In genomic region chr3:125163739-125164601, GRCh38 we compare ENCODE assay signal across 9 cellular contexts. TPM values are rescaled to one million over a fixed set of nuclear protein-coding genes. Genes with fewer than 3 reads are reported as not detected.
DNase-seq lines count a peak whose midpoint lies in the region; ATAC-seq, FAIRE-seq and TF ChIP-seq lines count a peak whose summit lies in the region.
"Had no signal": no experiment of that assay in that cellular context is flagged by ENCODE, and none has a peak within 500 bp of the region (broad histone marks: within the 10 kb centered on the region; RNA-seq: fewer than 3 reads in every experiment).

No MANE protein-coding gene starts in this region.

- H3K4me3 Mint-ChIP-seq in nephron progenitor cell: no peak overlapping the region

- TF ChIP-seq POLR2A in GM12892 (IDR thresholded peaks at IDR 0.05; ENCODE audit: low read depth, low read length): no peak

- no peak overlapping the region for H3K4me3 ChIP-seq in duodenal mucosa (ENCODE audit: low read depth in 1 of 2, low read length in 2 of 2)
- H3K4me3 ChIP-seq in pancreas: no peak overlapping the region

- 72 to 88% methylated on average over 15 of the region's 15 CpGs for WGBS in pancreas, 2 donors

- DNase-seq in GM12892 (ENCODE audit: insufficient read length): no peak
- peak; percentile 27 to 46 for DNase-seq in Kasumi-1 (lab: John Stamatoyannopoulos, UW)
- DNase-seq in pancreas: no peak
- DNase-seq in NCI-H2196 (lab: John Stamatoyannopoulos, UW; ENCODE audit: unreplicated experiment): no peak
- DNase-seq in nephron progenitor cell: no peak
- no peak for DNase-seq in NCI-H187 (lab: John Stamatoyannopoulos, UW)
- DNase-seq: activated CD4-positive, alpha-beta T cell treated with anti-CD3 and anti-CD28 coated beads for 4 hours had no signal

- H3K36me3 Mint-ChIP-seq in nephron progenitor cell (ENCODE audit: low read depth): no peaks in the 10 kb centered on the region

- H3K36me3 ChIP-seq in duodenal mucosa (ENCODE audit: control insufficient read depth in 1 of 2, insufficient read depth in 2 of 2, low read length in 2 of 2) (peaks cover 0 to 4% of the 10 kb centered on the region in 2 donors), pancreas (no peaks in the 10 kb centered on the region)

- H3K9me3 ChIP-seq in duodenal mucosa (ENCODE audit: control insufficient read depth in 1 of 2, low read length in 2 of 2): no peaks in the 10 kb centered on the region
- H3K9me3 ChIP-seq in pancreas: no peaks in the 10 kb centered on the region

- peaks cover 7% of the 10 kb centered on the region for H3K27me3 Mint-ChIP-seq in nephron progenitor cell (ENCODE audit: low read depth, poor library complexity)

- no peaks in the 10 kb centered on the region for H3K27me3 ChIP-seq in duodenal mucosa (ENCODE audit: control insufficient read depth in 1 of 2, insufficient read depth in 2 of 2, low read length in 2 of 2)
- H3K27me3 ChIP-seq in pancreas: no peaks in the 10 kb centered on the region

- no peak overlapping the region for H3K27ac Mint-ChIP-seq in nephron progenitor cell

- H3K9ac ChIP-seq in duodenal mucosa (ENCODE audit: low read depth in 1 of 2, low read length in 2 of 2): no peak overlapping the region

- peaks cover 0 to 11% of the 10 kb centered on the region in 2 donors for H3K4me1 ChIP-seq in duodenal mucosa (ENCODE audit: control insufficient read depth in 1 of 2, insufficient read depth in 2 of 2, low read length in 2 of 2)
- peaks cover 0 to 9% (median 0%) of the 10 kb centered on the region in 3 donors for H3K4me1 ChIP-seq in pancreas

- peak; percentile 85 for FAIRE-seq in GM12892 (lab: Jason Lieb, UNC)
- FAIRE-seq in pancreas (lab: Jason Lieb, UNC): no peak

- H3K27ac ChIP-seq in duodenal mucosa (ENCODE audit: low read depth, low read length) (peak overlapping the region; percentile 11), pancreas (no peak overlapping the region)

- peaks cover 30% of the 10 kb centered on the region for H3K4me1 Mint-ChIP-seq in nephron progenitor cell

- H3K9me3 Mint-ChIP-seq in nephron progenitor cell: no peaks in the 10 kb centered on the region

- intact Hi-C loops in pancreas (cut with DNase I): no loop called here

- TF ChIP-seq CTCF in pancreas (IDR thresholded peaks at IDR 0.05): no peak
- no peak for TF ChIP-seq CTCF in nephron progenitor cell (IDR thresholded peaks at IDR 0.05)

- ATAC-seq in pancreas: peak in 3 of 4 donors; percentile 49 to 57 (median 53)
- no peak for ATAC-seq in HG03571 (IDR thresholded peaks at IDR 0.05; ENCODE audit: unreplicated experiment)

RNA-seq across cellular contexts. Expression of gene SLC12A8, which starts 48.6 kb away (rescaled TPM):
- polyA plus RNA-seq in GM12892 (2012; ENCODE audit: missing spikeins): 54.1 TPM
- 10 to 100 TPM in 5 of 6 donors, 1 to 10 TPM in 1; 9.5 to 16.2 (median 14.3) TPM for total RNA-seq in pancreas
- polyA plus RNA-seq in pancreas: 1 to 10 TPM; 6.6 to 8.5 TPM

Comparison
In these comparisons a context has a peak if more than half of its experiments do, and no peak if none do; other contexts are left out.
1. DNase-seq: peak in Kasumi-1 (2 of 2); none in GM12892 (single experiment), pancreas (0 of 6), NCI-H2196 (single experiment), nephron progenitor cell (single experiment) and NCI-H187 (0 of 2).